ENCODE assay signal across 8 cellular contexts in genomic region chr4:76688737-76689078, GRCh38.
DNase-seq lines count a peak whose midpoint lies in the region; ATAC-seq and TF ChIP-seq lines count a peak whose summit lies in the region.

No MANE protein-coding gene starts in this region.

- CTCF ChIA-PET in RWPE1 (lab: Yijun Ruan, JAX), result interaction anchor here (1.1 kb wide), 1 partner anchor 26 kb away, joined by 4 read pairs; no protein-coding TSS in a partner anchor

- H3K27ac ChIP-seq in RWPE1, result peak overlapping the region; percentile 76

- no peak for ATAC-seq in GM18519 (IDR thresholded peaks at IDR 0.05; ENCODE audit: low FRiP score, unreplicated experiment)

- POLR2A ChIA-PET in RWPE1 (lab: Yijun Ruan, JAX; ENCODE audit: low non-redundant PET), result interaction anchor here (0.6 kb wide), 1 partner anchor 32 kb away, joined by 3 read pairs; no protein-coding TSS in a partner anchor

- H3K4me3 ChIP-seq in fibroblast of the aortic adventitia (ENCODE audit: low read depth, low read length) (peak overlapping the region; percentile 68), skeletal muscle cell (ENCODE audit: low read depth, low read length) (peak overlapping the region; percentile 59)

- peak; percentile 41 for DNase-seq in NCI-H1105 treated with DMSO at 0.1 percent for 48 hours (lab: John Stamatoyannopoulos, UW)
- DNase-seq in NCI-H1105 (lab: John Stamatoyannopoulos, UW), result no peak
- no peak for DNase-seq in RWPE1 (ENCODE audit: low spot score)
- no peak for DNase-seq in fibroblast of the aortic adventitia (ENCODE audit: low read depth)
- no peak for DNase-seq in skeletal muscle cell (ENCODE audit: low read depth)
- no peak for DNase-seq in NCI-H1694 (lab: John Stamatoyannopoulos, UW)
- no peak for DNase-seq in NCI-H1048 (lab: John Stamatoyannopoulos, UW)

- TF ChIP-seq CTCF in RWPE1 (conservative IDR thresholded peaks at IDR 0.05; ENCODE audit: low read depth) (no peak), fibroblast of the aortic adventitia (IDR thresholded peaks at IDR 0.05; ENCODE audit: insufficient read depth, low read length) (no peak)
